13 cellular contexts compared by ENCODE assay signal in the genomic region with DNA sequence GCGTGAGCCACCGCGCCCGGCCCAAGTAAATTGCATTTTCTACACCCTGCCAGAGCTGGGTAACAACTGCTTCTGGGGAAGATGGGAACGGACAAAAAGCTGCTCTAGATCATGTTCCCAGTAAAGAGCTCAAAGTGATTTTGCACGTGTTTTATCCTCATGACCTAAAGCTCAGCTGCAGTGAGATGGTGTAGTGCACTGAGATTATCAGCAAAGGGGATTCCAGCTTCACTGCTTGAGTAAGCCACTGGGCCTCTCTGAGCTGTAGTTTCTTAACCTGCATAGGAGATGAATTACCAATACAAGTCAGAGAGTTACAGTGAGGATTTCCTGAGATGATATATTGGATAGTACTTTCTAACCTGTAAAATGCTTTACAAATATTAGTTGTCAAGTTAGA.
"Had no signal": no experiment of that assay in that cellular context is flagged by ENCODE, and none has a peak within 500 bp of the region (broad histone marks: within the 10 kb centered on the region; RNA-seq: fewer than 3 reads in every experiment).

No MANE protein-coding gene starts in this region.

- H3K27ac ChIP-seq: colonic mucosa, lower lobe of right lung, tibial artery had no signal

- H3K4me3 ChIP-seq: colonic mucosa, lower lobe of right lung, tibial artery had no signal

- ATAC-seq: activated CD8-positive, alpha-beta T cell treated with anti-CD3 and anti-CD28 coated beads for 36 hours; activated T-cell treated with anti-CD3 and anti-CD28 coated beads, Interleukin-2, amount 50 U/mL, for 4 hours; esophagus mucosa had no signal

- H3K4me1 ChIP-seq: colonic mucosa, lower lobe of right lung, tibial artery had no signal

- H3K9me3 ChIP-seq: colonic mucosa, lower lobe of right lung, tibial artery had no signal

- H3K27me3 ChIP-seq: colonic mucosa, tibial artery had no signal

- H3K36me3 ChIP-seq: colonic mucosa, lower lobe of right lung, tibial artery had no signal

- DNase-seq: activated CD4-positive, alpha-beta T cell treated with anti-CD3 and anti-CD28 coated beads for 4 hours; activated CD8-positive, alpha-beta T cell treated with anti-CD3 and anti-CD28 coated beads for 36 hours; activated effector memory CD4-positive, alpha-beta T cell treated with Interleukin-2 at 50 U/mL for 16 hours; activated naive CD4-positive, alpha-beta T cell treated with anti-CD3 and anti-CD28 coated beads, Interleukin-2, amount 50 U/mL, for 16 hours; activated T-cell treated with anti-CD3 and anti-CD28 coated beads, Interleukin-2, amount 50 U/mL, for 4 hours; colonic mucosa; kidney glomerular epithelial cell; lower lobe of right lung; stimulated activated CD4-positive, alpha-beta T cell treated with anti-CD3 and anti-CD28 coated beads, Interleukin-2, amount 100 ng/mL, for 24 hours; T-helper 1 cell; T1000; tibial artery had no signal
